ENCODE assay signal across 8 cellular contexts in genomic region chr15:31471731-31472430, GRCh38.
DNase-seq lines count a peak whose midpoint lies in the region; ATAC-seq and TF ChIP-seq lines count a peak whose summit lies in the region.
"Had no signal": no experiment of that assay in that cellular context is flagged by ENCODE, and none has a peak within 500 bp of the region (broad histone marks: within the 10 kb centered on the region; RNA-seq: fewer than 3 reads in every experiment).

No MANE protein-coding gene starts in this region.

- peak; percentile 88 for DNase-seq in HCEC 1CT
- no peak for DNase-seq in T-helper 17 cell
- DNase-seq in foreskin keratinocyte = peak; percentile 61 to 87
- peak; percentile 62 for DNase-seq in stromal cell of bone marrow (ENCODE audit: low read depth)
- DNase-seq in stimulated activated naive B cell treated with anti-CD40 and anti-IgM and Interleukin-4, amounts not matched to agents 10 μg/mL and 1 μg/mL and 100 μg/mL, for 72 hours = no peak
- DNase-seq: activated CD4-positive, alpha-beta T cell treated with anti-CD3 and anti-CD28 coated beads, Interleukin-2, amount 50 U/mL, for 48 hours had no signal

- H3K27me3 Mint-ChIP-seq in T-helper 17 cell = no peaks in the 10 kb centered on the region
- no peaks in the 10 kb centered on the region for H3K27me3 Mint-ChIP-seq in stimulated activated naive B cell treated with anti-CD40 and anti-IgM and Interleukin-4, amounts not matched to agents 10 μg/mL and 1 μg/mL and 100 μg/mL, for 72 hours

- peaks cover 0 to 3% of the 10 kb centered on the region in 2 donors for H3K9me3 Mint-ChIP-seq in stimulated activated naive B cell treated with anti-CD40 and anti-IgM and Interleukin-4, amounts not matched to agents 10 μg/mL and 1 μg/mL and 100 μg/mL, for 72 hours

- H3K27me3 ChIP-seq in foreskin keratinocyte = no peaks in the 10 kb centered on the region

- no peak for TF ChIP-seq CTCF in foreskin keratinocyte (conservative IDR thresholded peaks at IDR 0.05)

- H3K4me1 ChIP-seq in foreskin keratinocyte = peaks cover 9% of the 10 kb centered on the region

- H3K27ac Mint-ChIP-seq in T-helper 17 cell = peak overlapping the region; percentile 98
- no peak overlapping the region for H3K27ac Mint-ChIP-seq in stimulated activated naive B cell treated with anti-CD40 and anti-IgM and Interleukin-4, amounts not matched to agents 10 μg/mL and 1 μg/mL and 100 μg/mL, for 72 hours

- H3K4me3 Mint-ChIP-seq in T-helper 17 cell = no peak overlapping the region
- H3K4me3 Mint-ChIP-seq in stimulated activated naive B cell treated with anti-CD40 and anti-IgM and Interleukin-4, amounts not matched to agents 10 μg/mL and 1 μg/mL and 100 μg/mL, for 72 hours = no peak overlapping the region

- ATAC-seq in T-helper 17 cell (no peak), foreskin keratinocyte (peak; percentile 61), GM18907 (IDR thresholded peaks at IDR 0.05; ENCODE audit: unreplicated experiment) (no peak), HG02981 (IDR thresholded peaks at IDR 0.05; ENCODE audit: unreplicated experiment) (no peak)
- no peak for ATAC-seq in stimulated activated naive B cell treated with anti-CD40 and anti-IgM and Interleukin-4, amounts not matched to agents 10 μg/mL and 1 μg/mL and 100 μg/mL, for 72 hours (replicated peaks)

- no peaks in the 10 kb centered on the region for H3K36me3 Mint-ChIP-seq in T-helper 17 cell (ENCODE audit: low read depth)
- H3K36me3 Mint-ChIP-seq in stimulated activated naive B cell treated with anti-CD40 and anti-IgM and Interleukin-4, amounts not matched to agents 10 μg/mL and 1 μg/mL and 100 μg/mL, for 72 hours = no peaks in the 10 kb centered on the region

- no peaks in the 10 kb centered on the region for H3K9me3 ChIP-seq in T-helper 17 cell (ENCODE audit: control insufficient read depth, low read length, poor library complexity, severe bottlenecking)

- no peak overlapping the region for H3K27ac ChIP-seq in foreskin keratinocyte

- peaks cover 28% of the 10 kb centered on the region for H3K4me1 Mint-ChIP-seq in T-helper 17 cell
- H3K4me1 Mint-ChIP-seq in stimulated activated naive B cell treated with anti-CD40 and anti-IgM and Interleukin-4, amounts not matched to agents 10 μg/mL and 1 μg/mL and 100 μg/mL, for 72 hours = peaks cover 39 to 61% of the 10 kb centered on the region in 2 donors

Comparison
In these comparisons a context has a peak if more than half of its experiments do, and no peak if none do; other contexts are left out.
1. DNase-seq: peak in HCEC 1CT (single experiment), foreskin keratinocyte (2 of 2) and stromal cell of bone marrow (single experiment); none in T-helper 17 cell (0 of 3) and stimulated activated naive B cell treated with anti-CD40 and anti-IgM and Interleukin-4, amounts not matched to agents 10 μg/mL and 1 μg/mL and 100 μg/mL, for 72 hours (single experiment).